Comparison of ENCODE assay signal across 30 cellular contexts in genomic region chr2:5195636-5196035, GRCh38.
"Had no signal": no experiment of that assay in that cellular context is flagged by ENCODE, and none has a peak within 500 bp of the region (broad histone marks: within the 10 kb centered on the region; RNA-seq: fewer than 3 reads in every experiment).

No MANE protein-coding gene starts in this region.

- DNase-seq: activated CD4-positive, alpha-beta T cell treated with anti-CD3 and anti-CD28 coated beads for 4 hours; activated CD4-positive, alpha-beta T cell treated with anti-CD3 and anti-CD28 coated beads, Interleukin-2, amount 50 U/mL, for 4 hours; activated CD4-positive, CD25-positive, alpha-beta regulatory T cell; activated effector memory CD4-positive, alpha-beta T cell treated with Interleukin-2 at 50 U/mL for 16 hours; activated naive CD4-positive, alpha-beta T cell treated with Interleukin-2 at 50 U/mL for 16 hours; adrenal gland; aorta; body of pancreas; cerebellar nuclear complex; dorsolateral prefrontal cortex; effector memory CD4-positive, alpha-beta T cell; erythroblast; gastrocnemius medialis; glutamatergic neuron; left cardiac atrium; left ventricle myocardium superior; mucosa of descending colon; stimulated activated CD4-positive, alpha-beta T cell treated with anti-CD3 and anti-CD28 coated beads, Interleukin-1b, Interleukin-23, amount 100 ng/mL, for 48 hours; stimulated activated CD4-positive, alpha-beta T cell treated with anti-CD3 and anti-CD28 coated beads, Interleukin-4, amount 100 ng/mL, for 4 hours; stimulated activated CD8-positive, alpha-beta memory T cell treated with anti-CD3 and anti-CD28 coated beads, Interleukin-4, amount 100 ng/mL, for 48 hours; stimulated activated naive CD8-positive, alpha-beta T cell treated with anti-CD3 and anti-CD28 coated beads, Interleukin-15, amount 100 ng/mL, for 72 hours; substantia nigra; upper lobe of left lung had no signal

- H3K4me3 ChIP-seq: adrenal gland, body of pancreas, cardiac muscle cell, coronary artery, dorsolateral prefrontal cortex, gastrocnemius medialis, mucosa of descending colon, right atrium auricular region, smooth muscle cell, upper lobe of left lung, vagina had no signal

- H3K27ac ChIP-seq: adrenal gland, body of pancreas, cardiac muscle cell, coronary artery, dorsolateral prefrontal cortex, gastrocnemius medialis, right atrium auricular region, upper lobe of left lung, vagina had no signal

- H3K27me3 ChIP-seq: adrenal gland, body of pancreas, cardiac muscle cell, dorsolateral prefrontal cortex, gastrocnemius medialis, right atrium auricular region, upper lobe of left lung, vagina had no signal

- ATAC-seq: body of pancreas; gastrocnemius medialis; left cardiac atrium; left ventricle myocardium superior; mucosa of descending colon; natural killer cell treated with Interleukin-12 subunit alpha and Interleukin-12 subunit beta and Interleukin-15 and Interleukin-18, amount 100 ng/mL, for 72 hours; stimulated activated memory B cell treated with anti-CD40 and anti-IgM and Interleukin-4, amounts not matched to agents 10 μg/mL and 1 μg/mL and 100 μg/mL, for 72 hours; stimulated activated naive CD8-positive, alpha-beta T cell treated with anti-CD3 and anti-CD28 coated beads, Interleukin-15, amount 100 ng/mL, for 72 hours had no signal

- H3K36me3 ChIP-seq: adrenal gland, cardiac muscle cell, gastrocnemius medialis, right atrium auricular region, upper lobe of left lung, vagina had no signal

- H3K4me2 ChIP-seq: smooth muscle cell had no signal

- H3K9me3 ChIP-seq: body of pancreas, right atrium auricular region, upper lobe of left lung, vagina had no signal

- H3K4me1 ChIP-seq: adrenal gland, body of pancreas, gastrocnemius medialis, right atrium auricular region, upper lobe of left lung, vagina had no signal
